Comparison of ENCODE assay signal across 15 cellular contexts in the genomic region with DNA sequence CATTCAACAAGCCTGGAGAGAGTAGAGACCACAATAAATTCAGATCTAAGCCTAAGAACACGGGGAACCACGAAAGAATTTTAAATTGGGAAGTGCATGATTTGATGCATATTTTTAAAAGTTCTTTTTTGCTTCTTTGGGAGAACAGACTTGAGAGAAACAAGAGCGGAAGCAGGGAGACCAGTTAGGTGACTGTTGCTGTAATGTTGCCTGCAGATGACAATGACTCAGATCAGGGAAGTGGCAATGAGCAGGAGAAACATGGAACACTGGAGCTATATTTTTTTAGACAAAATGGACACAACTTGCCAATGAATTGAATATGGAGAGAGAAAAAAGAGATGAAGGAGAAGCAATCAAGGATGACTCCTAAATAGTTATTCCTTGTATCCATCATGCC.
DNase-seq lines count a peak whose midpoint lies in the region; ATAC-seq and TF ChIP-seq lines count a peak whose summit lies in the region.
"Had no signal": no experiment of that assay in that cellular context is flagged by ENCODE, and none has a peak within 500 bp of the region (broad histone marks: within the 10 kb centered on the region; RNA-seq: fewer than 3 reads in every experiment).

No MANE protein-coding gene starts in this region.

- no peak overlapping the region for H3K4ac ChIP-seq in trophoblast cell (ENCODE audit: low read depth, low read length)

- H3K4me1 Mint-ChIP-seq in Calu3 (ENCODE audit: low read depth, unreplicated experiment): peaks cover 17% of the 10 kb centered on the region
- H3K4me1 Mint-ChIP-seq: CD4-positive, CD25-positive, alpha-beta regulatory T cell; IgD-negative memory B cell had no signal

- no peak overlapping the region for H3K4me3 ChIP-seq in PC-9
- no peak overlapping the region for H3K4me3 ChIP-seq in epithelial cell of esophagus (ENCODE audit: low read length)
- H3K4me3 ChIP-seq in trophoblast cell (ENCODE audit: low read depth, low read length): no peak overlapping the region
- H3K4me3 ChIP-seq: BLaER1 treated with 17β-estradiol and CSF1 and Interleukin-3, amounts not matched to agents 10 nM and 100 nM; GM12878; GM23248 had no signal

- no peaks in the 10 kb centered on the region for H3K79me1 ChIP-seq in trophoblast cell (ENCODE audit: low read length)

- no peak overlapping the region for H4K12ac ChIP-seq in trophoblast cell (ENCODE audit: low read depth, low read length)

- no peak overlapping the region for H3K23ac ChIP-seq in trophoblast cell (ENCODE audit: low read length)

- no peaks in the 10 kb centered on the region for H3K79me2 ChIP-seq in PC-9 (ENCODE audit: low read depth)
- no peaks in the 10 kb centered on the region for H3K79me2 ChIP-seq in trophoblast cell (ENCODE audit: control insufficient read depth, insufficient read depth, low read length, poor library complexity)

- intact Hi-C loops in Calu3 (cut with micrococcal nuclease; ENCODE audit: unreplicated experiment) (no loop called here), PC-9 (cut with micrococcal nuclease; ENCODE audit: unreplicated experiment) (loop anchor here (5.0 to 10.0 kb wide), 2 partner anchors 220 to 253 kb away; no protein-coding TSS in a partner anchor)

- H4K91ac ChIP-seq in trophoblast cell (ENCODE audit: low read depth, low read length): no peak overlapping the region

- no peaks in the 10 kb centered on the region for H3K9me3 ChIP-seq in PC-9 (ENCODE audit: insufficient read depth, low read depth)
- H3K9me3 ChIP-seq in trophoblast cell (ENCODE audit: insufficient read depth, low read depth, low read length): no peaks in the 10 kb centered on the region
- H3K9me3 ChIP-seq: BLaER1 treated with 17β-estradiol and CSF1 and Interleukin-3, amounts not matched to agents 10 nM and 100 nM had no signal

- POLR2A ChIA-PET in PC-9 (lab: Charles Lee; ENCODE audit: unreplicated experiment): interaction anchor here (0.6 kb wide), 1 partner anchor 99 kb away, joined by 3 read pairs; no protein-coding TSS in a partner anchor

- CTCF ChIA-PET in Calu3 (lab: Charles Lee) (interaction anchor here (0.6 to 1.2 kb wide), 3 partner anchors 9 to 104 kb away, joined by 3 to 8 read pairs (median 4); no protein-coding TSS in a partner anchor), PC-9 (lab: Charles Lee) (no interaction called here)

- H3K27me3 ChIP-seq in PC-9 (ENCODE audit: insufficient read depth, low read depth) (no peaks in the 10 kb centered on the region), trophoblast cell (ENCODE audit: insufficient read depth, low read length) (no peaks in the 10 kb centered on the region)
- H3K27me3 ChIP-seq: BLaER1 treated with 17β-estradiol and CSF1 and Interleukin-3, amounts not matched to agents 10 nM and 100 nM had no signal

- H3K4me2 ChIP-seq in PC-9: peak overlapping the region; percentile 61
- no peak overlapping the region for H3K4me2 ChIP-seq in trophoblast cell (ENCODE audit: low read length)
- H3K4me2 ChIP-seq: BLaER1 treated with 17β-estradiol and CSF1 and Interleukin-3, amounts not matched to agents 10 nM and 100 nM; KMS-11 had no signal

- no peak overlapping the region for H2BK5ac ChIP-seq in trophoblast cell (ENCODE audit: low read depth, low read length, poor library complexity)

- no peaks in the 10 kb centered on the region for H4K20me1 ChIP-seq in PC-9 (ENCODE audit: insufficient read depth)
- H4K20me1 ChIP-seq: BLaER1 treated with 17β-estradiol and CSF1 and Interleukin-3, amounts not matched to agents 10 nM and 100 nM had no signal

- peak overlapping the region; percentile 5 for H3K27ac Mint-ChIP-seq in Calu3 (ENCODE audit: unreplicated experiment)
- H3K27ac Mint-ChIP-seq: IgD-negative memory B cell had no signal

- ATAC-seq in HG02763 (IDR thresholded peaks at IDR 0.05; ENCODE audit: unreplicated experiment): no peak
- ATAC-seq in GM18873 (IDR thresholded peaks at IDR 0.05; ENCODE audit: low FRiP score, unreplicated experiment): no peak
- ATAC-seq: GM12878, HCT116 had no signal

- peak; percentile 32 for DNase-seq in Calu3
- DNase-seq in PC-9: peak; percentile 39 to 80
- peak; percentile 67 for DNase-seq in epithelial cell of esophagus (ENCODE audit: low read depth)
- DNase-seq in trophoblast cell: peak; percentile 12 to 58
- DNase-seq in GM10266 (ENCODE audit: extremely low spot score): no peak
- DNase-seq: 8988T; CD4-positive, CD25-positive, alpha-beta regulatory T cell; GM23248 had no signal

- H3K36me3 ChIP-seq in PC-9 (ENCODE audit: low read depth) (no peaks in the 10 kb centered on the region), trophoblast cell (ENCODE audit: control insufficient read depth in 1 of 2, insufficient read depth in 2 of 2, low read length in 2 of 2) (no peaks in the 10 kb centered on the region)

- BruUV-seq in Calu3 (replicated peaks; lab: Mats Ljungman, UMichigan): no TSS peak
- no TSS peak for BruUV-seq in PC-9 (replicated peaks; lab: Mats Ljungman, UMichigan)

- H3K27me3 Mint-ChIP-seq in Calu3 (ENCODE audit: unreplicated experiment): no peaks in the 10 kb centered on the region
- H3K27me3 Mint-ChIP-seq: CD4-positive, CD25-positive, alpha-beta regulatory T cell; IgD-negative memory B cell had no signal

- WGBS in trophoblast cell (ENCODE audit: extremely low coverage, insufficient coverage, insufficient read length): no CpG with 5 or more reads among the region's 3 CpGs

- no peak overlapping the region for H4K8ac ChIP-seq in trophoblast cell (ENCODE audit: low read depth, low read length)

- H3K27ac ChIP-seq in PC-9: peak overlapping the region; percentile 52
- H3K27ac ChIP-seq in trophoblast cell (ENCODE audit: low read depth, low read length): no peak overlapping the region
- H3K27ac ChIP-seq: BLaER1 treated with 17β-estradiol and CSF1 and Interleukin-3, amounts not matched to agents 10 nM and 100 nM; GM23248; KMS-11 had no signal

- no peak overlapping the region for H3K14ac ChIP-seq in trophoblast cell (ENCODE audit: low read length)

- H2BK12ac ChIP-seq in trophoblast cell (ENCODE audit: low read length): no peak overlapping the region

- H3K18ac ChIP-seq in trophoblast cell (ENCODE audit: low read length): no peak overlapping the region

- H2AFZ ChIP-seq in PC-9: peak overlapping the region; percentile 61; the same call in 1 of the 2 replicates
- H2AFZ ChIP-seq in trophoblast cell (ENCODE audit: insufficient read depth, low read length, poor library complexity): no peak overlapping the region
- H2AFZ ChIP-seq: GM23248 had no signal

- TF ChIP-seq CTCF in Calu3 (IDR thresholded peaks at IDR 0.05; ENCODE audit: unreplicated experiment): no peak
- no peak for TF ChIP-seq CTCF in PC-9 (conservative IDR thresholded peaks at IDR 0.05)
- no peak for TF ChIP-seq CTCF in epithelial cell of esophagus (IDR thresholded peaks at IDR 0.05; ENCODE audit: insufficient read depth, low read depth, low read length, missing control alignments)
- no peak for TF ChIP-seq CTCF in GM10266 (IDR thresholded peaks at IDR 0.05; ENCODE audit: control insufficient read depth, insufficient read depth, low read depth, missing control alignments)

- H3K9me3 Mint-ChIP-seq in Calu3 (ENCODE audit: low read depth, unreplicated experiment): no peaks in the 10 kb centered on the region
- H3K9me3 Mint-ChIP-seq: CD4-positive, CD25-positive, alpha-beta regulatory T cell; IgD-negative memory B cell had no signal

- peaks cover 2% of the 10 kb centered on the region for H3K36me3 Mint-ChIP-seq in Calu3 (ENCODE audit: insufficient read depth, unreplicated experiment)
- H3K36me3 Mint-ChIP-seq: CD4-positive, CD25-positive, alpha-beta regulatory T cell; IgD-negative memory B cell had no signal

- H3K9me2 ChIP-seq in PC-9 (ENCODE audit: insufficient read depth): no peaks in the 10 kb centered on the region

- H3F3A ChIP-seq in PC-9 (ENCODE audit: insufficient read depth, low read depth): peaks cover 11% of the 10 kb centered on the region

- no peak overlapping the region for H2BK120ac ChIP-seq in trophoblast cell (ENCODE audit: insufficient read depth, low read length, poor library complexity)

- H3K4me1 ChIP-seq in PC-9 (replicated peaks; ENCODE audit: insufficient read depth): peaks cover 16% of the 10 kb centered on the region
- peaks cover 5 to 6% of the 10 kb centered on the region in 2 experiments for H3K4me1 ChIP-seq in trophoblast cell (ENCODE audit: control insufficient read depth in 1 of 2, insufficient read depth in 2 of 2, low read length in 2 of 2)
- H3K4me1 ChIP-seq: BLaER1 treated with 17β-estradiol and CSF1 and Interleukin-3, amounts not matched to agents 10 nM and 100 nM had no signal

- no peak overlapping the region for H3K4me3 Mint-ChIP-seq in Calu3 (ENCODE audit: low read depth, unreplicated experiment)
- H3K4me3 Mint-ChIP-seq: CD4-positive, CD25-positive, alpha-beta regulatory T cell; IgD-negative memory B cell had no signal

- no peak overlapping the region for H3K9ac ChIP-seq in trophoblast cell (ENCODE audit: low read length)
- H3K9ac ChIP-seq: BLaER1 treated with 17β-estradiol and CSF1 and Interleukin-3, amounts not matched to agents 10 nM and 100 nM; GM23248; KMS-11 had no signal

- H2AK5ac ChIP-seq in trophoblast cell (ENCODE audit: low read length): no peak overlapping the region
